ENCODE assay signal across 12 cellular contexts in genomic region chr3:25872200-25872877, GRCh38.
A peak's percentile ranks its signal among the peaks of the same experiment; 100 is the strongest.
DNase-seq lines count a peak whose midpoint lies in the region; ATAC-seq and FAIRE-seq lines count a peak whose summit lies in the region.
"Had no signal": no experiment of that assay in that cellular context is flagged by ENCODE, and none has a peak within 500 bp of the region (broad histone marks: within the 10 kb centered on the region; RNA-seq: fewer than 3 reads in every experiment).

No MANE protein-coding gene starts in this region.

- DNase-seq in GM18507 (ENCODE audit: extremely low spot score, insufficient read length, low read depth) = peak; percentile 7
- DNase-seq in T-helper 1 cell = no peak
- no peak for DNase-seq in NCI-H345 treated with DMSO at 0.1 percent for 48 hours (lab: John Stamatoyannopoulos, UW; ENCODE audit: unreplicated experiment)
- DNase-seq in pons (ENCODE audit: low spot score) = no peak
- DNase-seq: activated CD4-positive, alpha-beta T cell treated with anti-CD3 and anti-CD28 coated beads, Interleukin-2, amount 50 U/mL, for 4 hours; activated gamma-delta T cell treated with Interleukin-2 at 50 U/mL for 16 hours; esophagus squamous epithelium; NCI-H446 treated with DMSO at 0.1 percent for 48 hours had no signal

- peak; percentile 84 for ATAC-seq in GM19438 (IDR thresholded peaks at IDR 0.05; ENCODE audit: low read depth, unreplicated experiment)
- ATAC-seq in HG02840 (IDR thresholded peaks at IDR 0.05; ENCODE audit: low FRiP score, unreplicated experiment) = peak; percentile 80
- peak; percentile 84 for ATAC-seq in HG03469 (IDR thresholded peaks at IDR 0.05; ENCODE audit: unreplicated experiment)
- no peak for ATAC-seq in activated CD4-positive, CD25-positive, alpha-beta regulatory T cell treated with anti-CD3 and anti-CD28 coated beads, Interleukin-2, amount 50 U/mL, for 24 hours

- FAIRE-seq in GM18507 (lab: Jason Lieb, UNC) = peak; percentile 63

Comparison
In these comparisons a context has a peak if more than half of its experiments do, and no peak if none do; other contexts are left out.
1. ATAC-seq: peak in GM19438 (single experiment), HG02840 (single experiment) and HG03469 (single experiment); none in activated CD4-positive, CD25-positive, alpha-beta regulatory T cell treated with anti-CD3 and anti-CD28 coated beads, Interleukin-2, amount 50 U/mL, for 24 hours (0 of 2).